In genomic region chr17:18143044-18143936, GRCh38 we compare ENCODE assay signal across 10 cellular contexts. TPM values are rescaled to one million over a fixed set of nuclear protein-coding genes. Genes with fewer than 3 reads are reported as not detected.
DNase-seq lines count a peak whose midpoint lies in the region; ATAC-seq and TF ChIP-seq lines count a peak whose summit lies in the region.
"Had no signal": no experiment of that assay in that cellular context is flagged by ENCODE, and none has a peak within 500 bp of the region (broad histone marks: within the 10 kb centered on the region; RNA-seq: fewer than 3 reads in every experiment).

No MANE protein-coding gene starts in this region.

- no peak overlapping the region for H3K27ac Mint-ChIP-seq in progenitor cell of endocrine pancreas
- H3K27ac Mint-ChIP-seq in naive thymus-derived CD4-positive, alpha-beta T cell: no peak overlapping the region
- H3K27ac Mint-ChIP-seq: activated naive CD4-positive, alpha-beta T cell treated with anti-CD3 and anti-CD28 coated beads, Interleukin-2, amount 50 U/mL, for 24 hours had no signal

- DNase-seq in SKM-1 treated with dmso at 0.1 percent for 144 hours (lab: John Stamatoyannopoulos, UW; ENCODE audit: unreplicated experiment): peak; percentile 9
- DNase-seq in SKM-1 (lab: John Stamatoyannopoulos, UW; ENCODE audit: unreplicated experiment): no peak
- peak; percentile 58 for DNase-seq in NB4 (ENCODE audit: low read depth)
- DNase-seq in dermis blood vessel endothelial cell: peak; percentile 45
- no peak for DNase-seq in progenitor cell of endocrine pancreas (ENCODE audit: low spot score, unreplicated experiment)
- no peak for DNase-seq in NCI-H345 (lab: John Stamatoyannopoulos, UW)
- no peak for DNase-seq in naive thymus-derived CD4-positive, alpha-beta T cell
- DNase-seq in NCI-H774 (lab: John Stamatoyannopoulos, UW): no peak

- peaks cover 0 to 4% of the 10 kb centered on the region in 2 donors for H3K4me1 ChIP-seq in naive thymus-derived CD4-positive, alpha-beta T cell (ENCODE audit: control insufficient read depth in 2 of 2, insufficient read depth in 2 of 2, low read length in 2 of 2)

- H3K27ac ChIP-seq in naive thymus-derived CD4-positive, alpha-beta T cell (ENCODE audit: low read depth, low read length): no peak overlapping the region

- no peak for TF ChIP-seq POLR2A in NB4 (IDR thresholded peaks at IDR 0.05; ENCODE audit: extremely low read depth, insufficient read length)

- H3K36me3 ChIP-seq in naive thymus-derived CD4-positive, alpha-beta T cell (ENCODE audit: control insufficient read depth in 2 of 3, insufficient read depth in 3 of 3, low read length in 3 of 3): no peaks in the 10 kb centered on the region

- H3K36me3 Mint-ChIP-seq in progenitor cell of endocrine pancreas (ENCODE audit: insufficient read depth): no peaks in the 10 kb centered on the region
- no peaks in the 10 kb centered on the region for H3K36me3 Mint-ChIP-seq in naive thymus-derived CD4-positive, alpha-beta T cell
- H3K36me3 Mint-ChIP-seq: activated naive CD4-positive, alpha-beta T cell treated with anti-CD3 and anti-CD28 coated beads, Interleukin-2, amount 50 U/mL, for 24 hours had no signal

- H3K9me3 Mint-ChIP-seq in progenitor cell of endocrine pancreas (ENCODE audit: low read depth): no peaks in the 10 kb centered on the region
- H3K9me3 Mint-ChIP-seq in naive thymus-derived CD4-positive, alpha-beta T cell: no peaks in the 10 kb centered on the region
- H3K9me3 Mint-ChIP-seq: activated naive CD4-positive, alpha-beta T cell treated with anti-CD3 and anti-CD28 coated beads, Interleukin-2, amount 50 U/mL, for 24 hours had no signal

- no peaks in the 10 kb centered on the region for H3K27me3 ChIP-seq in naive thymus-derived CD4-positive, alpha-beta T cell (ENCODE audit: control insufficient read depth in 2 of 2, insufficient read depth in 2 of 2, low read length in 2 of 2)

- no peaks in the 10 kb centered on the region for H3K9me3 ChIP-seq in naive thymus-derived CD4-positive, alpha-beta T cell (ENCODE audit: control insufficient read depth in 2 of 3, low read length in 3 of 3)
- H3K9me3 ChIP-seq: Caco-2 had no signal

- POLR2A ChIA-PET in naive thymus-derived CD4-positive, alpha-beta T cell (lab: Charles Lee): interaction anchor here (1.7 kb wide), 1 partner anchor 40 kb away, joined by 7 read pairs; the partner anchor contains the start of gene ALKBH5

- H3K4me3 Mint-ChIP-seq in progenitor cell of endocrine pancreas (ENCODE audit: low read depth): no peak overlapping the region
- H3K4me3 Mint-ChIP-seq in naive thymus-derived CD4-positive, alpha-beta T cell: no peak overlapping the region
- H3K4me3 Mint-ChIP-seq: activated naive CD4-positive, alpha-beta T cell treated with anti-CD3 and anti-CD28 coated beads, Interleukin-2, amount 50 U/mL, for 24 hours had no signal

- no peak for ATAC-seq in naive thymus-derived CD4-positive, alpha-beta T cell

- peak; percentile 70 for TF ChIP-seq CTCF in NB4 (IDR thresholded peaks at IDR 0.05; ENCODE audit: low read depth, low read length)
- TF ChIP-seq CTCF in progenitor cell of endocrine pancreas (IDR thresholded peaks at IDR 0.05; ENCODE audit: unreplicated experiment): peak; percentile 44

- CTCF ChIA-PET in naive thymus-derived CD4-positive, alpha-beta T cell (lab: Charles Lee): interaction anchor here (1.1 kb wide), 1 partner anchor 60 kb away, joined by 3 read pairs; no protein-coding TSS in a partner anchor

- H3K27me3 Mint-ChIP-seq in progenitor cell of endocrine pancreas: no peaks in the 10 kb centered on the region
- no peaks in the 10 kb centered on the region for H3K27me3 Mint-ChIP-seq in naive thymus-derived CD4-positive, alpha-beta T cell
- H3K27me3 Mint-ChIP-seq: activated naive CD4-positive, alpha-beta T cell treated with anti-CD3 and anti-CD28 coated beads, Interleukin-2, amount 50 U/mL, for 24 hours had no signal

- intact Hi-C loops in naive thymus-derived CD4-positive, alpha-beta T cell (cut with micrococcal nuclease): no loop called here

- H3K4me3 ChIP-seq in NB4 (ENCODE audit: low read depth, low read length): no peak overlapping the region
- no peak overlapping the region for H3K4me3 ChIP-seq in naive thymus-derived CD4-positive, alpha-beta T cell (ENCODE audit: low read length)

- peaks cover 6% of the 10 kb centered on the region for H3K4me1 Mint-ChIP-seq in progenitor cell of endocrine pancreas (ENCODE audit: low read depth)
- H3K4me1 Mint-ChIP-seq in naive thymus-derived CD4-positive, alpha-beta T cell: peaks cover 0 to 5% (median 4%) of the 10 kb centered on the region in 7 donors

RNA-seq across cellular contexts. Expression of gene MYO15A, which starts 34.7 kb away (rescaled TPM):
- total RNA-seq in dermis blood vessel endothelial cell (under 0.01 and 0.60 TPM in 2 replicates), progenitor cell of endocrine pancreas (3.3 and 3.9 TPM in 2 replicates)
- total RNA-seq in naive thymus-derived CD4-positive, alpha-beta T cell: 1 to 10 TPM in 3 of 5 experiments, under 1 TPM in 2; 0.53 to 2.0 (median 1.2) TPM
- polyA plus RNA-seq in naive thymus-derived CD4-positive, alpha-beta T cell: under 1 TPM; 0.41 to 0.43 TPM
- total RNA-seq: Caco-2 had no signal

RNA-seq across cellular contexts. Expression of gene ALKBH5, which starts 40.3 kb away (rescaled TPM):
- total RNA-seq in dermis blood vessel endothelial cell (95.1 and 104 TPM in 2 replicates), progenitor cell of endocrine pancreas (78.1 and 78.4 TPM in 2 replicates)
- total RNA-seq in naive thymus-derived CD4-positive, alpha-beta T cell: 100 to 1,000 TPM in 3 of 5 experiments, 10 to 100 TPM in 2; 97.4 to 135 (median 108) TPM
- polyA plus RNA-seq in naive thymus-derived CD4-positive, alpha-beta T cell: 100 to 1,000 TPM; 121 to 154 TPM

RNA-seq across cellular contexts. Expression of gene DRG2, which starts 55.5 kb away (rescaled TPM):
- total RNA-seq in dermis blood vessel endothelial cell: 44.5 and 54.1 TPM in 2 replicates
- 42.9 and 49.3 TPM in 2 replicates for total RNA-seq in progenitor cell of endocrine pancreas
- 10 to 100 TPM; 39.6 to 54.7 (median 48.8) TPM for total RNA-seq in naive thymus-derived CD4-positive, alpha-beta T cell
- polyA plus RNA-seq in naive thymus-derived CD4-positive, alpha-beta T cell: 10 to 100 TPM; 37.7 to 46.0 TPM

Comparison
In these comparisons a context has a peak if more than half of its experiments do, and no peak if none do; other contexts are left out.
1. DNase-seq: peak in SKM-1 treated with dmso at 0.1 percent for 144 hours (single experiment), NB4 (single experiment) and dermis blood vessel endothelial cell (single experiment); none in SKM-1 (single experiment), progenitor cell of endocrine pancreas (single experiment), NCI-H345 (single experiment), naive thymus-derived CD4-positive, alpha-beta T cell (0 of 9) and NCI-H774 (single experiment).